Comparison of ENCODE assay signal across 1 cellular context in the genomic region with DNA sequence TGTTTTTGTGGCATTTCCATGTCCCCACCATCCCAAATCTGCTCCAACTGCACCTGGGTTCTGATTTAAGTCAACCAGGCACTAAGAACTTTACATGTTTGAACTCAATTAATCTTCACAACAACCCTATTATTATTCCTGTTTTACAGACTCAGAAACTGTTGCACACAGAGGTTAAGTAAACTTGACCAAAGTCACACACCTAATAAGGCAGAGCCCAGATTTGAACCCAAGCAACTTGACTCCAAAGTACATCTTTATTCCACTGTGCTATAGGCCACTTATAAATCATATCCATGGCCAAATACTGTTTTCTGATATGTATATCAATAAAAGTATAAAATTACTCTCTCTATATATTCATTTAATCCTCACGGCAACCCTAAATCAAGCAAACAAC.
TF ChIP-seq lines count a peak whose summit lies in the region.

No MANE protein-coding gene starts in this region.

TF ChIP-seq in IMR-90, 13 proteins besides CTCF, POLR2A, EP300 and RAD21 (continued from another document):
- TF ChIP-seq ELK1 (IDR thresholded peaks at IDR 0.05; ENCODE audit: borderline replicate concordance, low read depth, low read length) (no peak), NFE2L2 (IDR thresholded peaks at IDR 0.05; ENCODE audit: low read depth, low read length) (no peak), BHLHE40 (IDR thresholded peaks at IDR 0.05; ENCODE audit: low read depth, low read length) (no peak), CEBPB (IDR thresholded peaks at IDR 0.05; ENCODE audit: low read depth, low read length) (no peak), FOS (IDR thresholded peaks at IDR 0.05; ENCODE audit: low read depth, low read length) (no peak), MXI1 (IDR thresholded peaks at IDR 0.05; ENCODE audit: borderline replicate concordance, low read depth, low read length) (no peak), USF2 (IDR thresholded peaks at IDR 0.05; ENCODE audit: low read depth, low read length) (no peak), MAFK (IDR thresholded peaks at IDR 0.05; ENCODE audit: low read depth, low read length) (no peak), MAZ (IDR thresholded peaks at IDR 0.05; ENCODE audit: borderline replicate concordance, low read depth, low read length) (no peak), CHD1 (IDR thresholded peaks at IDR 0.05; ENCODE audit: low read depth, low read length) (no peak)
